Comparison of ENCODE assay signal across 8 cellular contexts in the genomic region with DNA sequence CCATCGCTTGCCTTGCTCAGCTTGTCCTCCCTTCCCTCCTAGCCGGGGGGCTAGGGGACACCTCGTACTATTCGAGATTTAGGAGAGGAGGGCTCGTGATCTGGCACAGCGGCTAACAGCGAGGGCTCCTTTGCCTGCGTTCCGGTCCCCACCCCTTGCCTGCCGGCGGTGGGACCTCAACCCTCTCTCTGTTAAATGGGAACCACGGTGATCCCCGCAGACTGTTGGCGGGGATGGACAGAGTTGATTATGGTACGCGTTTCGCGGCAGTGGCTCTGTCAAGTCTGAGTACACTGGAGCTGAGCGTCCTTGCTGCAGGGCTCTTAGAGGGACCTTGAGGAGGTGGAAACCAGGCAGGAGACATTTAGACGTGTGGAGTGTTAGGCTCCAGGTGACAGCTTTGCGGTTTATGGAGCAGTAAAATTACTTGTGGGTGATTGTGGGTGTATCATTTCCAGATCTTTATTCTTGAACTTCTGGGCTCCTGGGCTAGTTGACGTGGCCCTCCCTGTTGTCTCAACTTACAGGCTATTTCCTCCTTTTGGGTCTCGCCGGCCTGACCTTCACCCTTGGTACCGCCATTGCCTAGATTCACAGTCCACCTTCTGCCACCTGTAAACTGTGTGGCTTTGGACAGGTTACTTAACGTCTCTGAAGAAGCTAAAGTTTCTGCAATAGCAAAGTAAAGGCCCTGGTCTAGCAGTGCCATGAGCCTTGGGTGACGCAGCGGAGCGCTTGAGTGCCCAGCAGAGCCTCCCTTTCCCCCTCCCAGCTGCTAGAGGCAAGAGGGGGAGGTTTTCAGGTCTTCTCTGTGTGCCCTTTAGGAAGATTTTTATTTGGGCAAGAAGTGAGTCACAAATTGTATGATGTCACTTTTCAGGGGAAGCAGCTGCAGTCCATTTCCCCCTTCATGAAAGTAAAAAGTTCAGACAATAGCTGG. TPM values are rescaled to one million over a fixed set of nuclear protein-coding genes. Genes with fewer than 3 reads are reported as not detected.
DNase-seq lines count a peak whose midpoint lies in the region; ATAC-seq and TF ChIP-seq lines count a peak whose summit lies in the region.

No MANE protein-coding gene starts in this region.

- peak overlapping the region; percentile 91 for H3K14ac ChIP-seq in neuronal stem cell (ENCODE audit: low read length)

- TF ChIP-seq POLR2A in vagina (IDR thresholded peaks at IDR 0.05): peak in 1 of 2 donors; percentile 27

- DNase-seq in AG08395 (ENCODE audit: low spot score) (peak; percentile 46), foreskin melanocyte (peak; percentile 49), neuronal stem cell (ENCODE audit: low spot score) (no peak), vagina (ENCODE audit: extremely low spot score in 2 of 2) (no peak)
- DNase-seq in activated T-helper 9 cell treated with anti-CD3 and anti-CD28 coated beads, Interleukin-2, amount 50 U/mL, for 16 hours (ENCODE audit: low read depth): peak; percentile 11

- H2BK15ac ChIP-seq in neuronal stem cell (ENCODE audit: low read length): peak overlapping the region; percentile 83

- no peak overlapping the region for H4K8ac ChIP-seq in neuronal stem cell (ENCODE audit: low read depth, low read length)

- H3K9me3 ChIP-seq in OCI-LY1 (ENCODE audit: low read length) (peaks cover 8% of the 10 kb centered on the region; the same call in 1 of the 2 replicates), neuronal stem cell (replicated peaks in 1 of 2; ENCODE audit: control insufficient read depth in 2 of 2, insufficient read depth in 1 of 2, low read depth in 1 of 2, low read length in 2 of 2) (peaks cover 0 to 12% of the 10 kb centered on the region in 2 donors), vagina (no peaks in the 10 kb centered on the region)

- H2AFZ ChIP-seq in OCI-LY1 (ENCODE audit: low read length) (no peak overlapping the region), neuronal stem cell (ENCODE audit: low read length) (peak overlapping the region; percentile 99)

- no peaks in the 10 kb centered on the region for H4K20me1 ChIP-seq in OCI-LY1 (ENCODE audit: insufficient read depth, low read length)

- no CpG with 5 or more reads among the region's 29 CpGs for WGBS in neuronal stem cell (ENCODE audit: extremely low coverage in 2 of 2, insufficient read length in 2 of 2, insufficient replicate concordance in 1 of 2), 2 donors

- H3K4me3 ChIP-seq in OCI-LY1 (ENCODE audit: low read depth, low read length, poor library complexity, severe bottlenecking) (peak overlapping the region; percentile 93), neuronal stem cell (ENCODE audit: low read length in 2 of 2) (peak overlapping the region; percentile 67 to 97), vagina (peak overlapping the region; percentile 82)

- H3K79me2 ChIP-seq in OCI-LY1 (ENCODE audit: insufficient read depth, low read length): peaks cover 16% of the 10 kb centered on the region; the same call in 1 of the 2 replicates

- H3K4ac ChIP-seq in neuronal stem cell (ENCODE audit: low read length): peak overlapping the region; percentile 12

- H3K27ac ChIP-seq in OCI-LY1 (ENCODE audit: low read depth, low read length, poor library complexity, severe bottlenecking) (peak overlapping the region; percentile 62), neuronal stem cell (replicated peaks; ENCODE audit: low read length) (peak overlapping the region; percentile 59), vagina (peak overlapping the region; percentile 99)

- H3K4me1 ChIP-seq in OCI-LY1 (ENCODE audit: insufficient read depth, low read length, severe bottlenecking): peaks cover 21% of the 10 kb centered on the region
- peaks cover 5 to 8% of the 10 kb centered on the region in 2 donors for H3K4me1 ChIP-seq in neuronal stem cell (ENCODE audit: control insufficient read depth in 2 of 2, insufficient read depth in 1 of 2, low read depth in 1 of 2, low read length in 2 of 2)
- peaks cover 21% of the 10 kb centered on the region for H3K4me1 ChIP-seq in vagina

- H2AK5ac ChIP-seq in neuronal stem cell (ENCODE audit: low read depth, low read length): no peak overlapping the region

- H3F3A ChIP-seq in OCI-LY1 (ENCODE audit: insufficient read depth, low read length): no peaks in the 10 kb centered on the region

- peak overlapping the region; percentile 55 for H2BK120ac ChIP-seq in neuronal stem cell (ENCODE audit: low read depth, low read length)

- H3K23ac ChIP-seq in neuronal stem cell (ENCODE audit: low read depth, low read length, poor library complexity): peak overlapping the region; percentile 89

- H4K91ac ChIP-seq in neuronal stem cell (ENCODE audit: low read depth, low read length, poor library complexity): no peak overlapping the region

- H2BK12ac ChIP-seq in neuronal stem cell (ENCODE audit: low read length): no peak overlapping the region

- peak overlapping the region; percentile 98 for H3K18ac ChIP-seq in neuronal stem cell (ENCODE audit: low read length)

- H3K9ac ChIP-seq in OCI-LY1 (ENCODE audit: low read length): peak overlapping the region; percentile 90
- H3K9ac ChIP-seq in neuronal stem cell (ENCODE audit: low read depth, low read length, poor library complexity): peak overlapping the region; percentile 95

- H3K4me2 ChIP-seq in OCI-LY1 (ENCODE audit: low read length): peak overlapping the region; percentile 99
- H3K4me2 ChIP-seq in neuronal stem cell (ENCODE audit: insufficient read depth, low read length, poor library complexity, severe bottlenecking): peak overlapping the region; percentile 94

- peaks cover 4% of the 10 kb centered on the region for H3K79me1 ChIP-seq in neuronal stem cell (ENCODE audit: low read depth, low read length)

- TF ChIP-seq CTCF in OCI-LY1 (IDR thresholded peaks at IDR 0.05; ENCODE audit: low read length): no peak
- no peak for TF ChIP-seq CTCF in vagina (IDR thresholded peaks at IDR 0.05)

- peak overlapping the region; percentile 77 for H2BK5ac ChIP-seq in neuronal stem cell (ENCODE audit: low read length)

- intact Hi-C loops in vagina (cut with DNase I): no loop called here

- no peaks in the 10 kb centered on the region for H3K9me2 ChIP-seq in OCI-LY1 (ENCODE audit: low read depth, low read length)

- H3K27me3 ChIP-seq in OCI-LY1 (ENCODE audit: insufficient read depth, low read length): no peaks in the 10 kb centered on the region
- peaks cover 0 to 6% (median 0%) of the 10 kb centered on the region in 3 experiments for H3K27me3 ChIP-seq in neuronal stem cell (ENCODE audit: control insufficient read depth in 3 of 3, insufficient read depth in 3 of 3, low read depth in 1 of 3, low read length in 3 of 3)
- H3K27me3 ChIP-seq in vagina: no peaks in the 10 kb centered on the region

- ATAC-seq in GM18861 (IDR thresholded peaks at IDR 0.05; ENCODE audit: unreplicated experiment) (peak; percentile 21), HG03045 (IDR thresholded peaks at IDR 0.05; ENCODE audit: unreplicated experiment) (peak; percentile 16)

- H3K36me3 ChIP-seq in OCI-LY1 (ENCODE audit: insufficient read depth, low read length) (peaks cover 17% of the 10 kb centered on the region), neuronal stem cell (replicated peaks in 1 of 2; ENCODE audit: control insufficient read depth in 2 of 2, insufficient read depth in 2 of 2, low read length in 2 of 2) (peaks cover 0 to 2% of the 10 kb centered on the region in 2 donors), vagina (no peaks in the 10 kb centered on the region)

RNA-seq across cellular contexts. Expression of gene CASP7, which starts 0.7 kb away (rescaled TPM):
- 9.8 TPM for polyA plus RNA-seq in neuronal stem cell (2013, experiment 1 of 2)
- polyA plus RNA-seq in neuronal stem cell (2013, experiment 2 of 2): 10.4 TPM
- 13.8 TPM for total RNA-seq in vagina

RNA-seq across cellular contexts. Expression of gene NRAP, which starts 16.6 kb away (rescaled TPM):
- polyA plus RNA-seq in neuronal stem cell (2013, experiment 1 of 2): 0.01 TPM
- 0.01 TPM for polyA plus RNA-seq in neuronal stem cell (2013, experiment 2 of 2)
- total RNA-seq in vagina: not detected

Comparison
In these comparisons a context has a peak if more than half of its experiments do, and no peak if none do; other contexts are left out.
1. DNase-seq: peak in AG08395 (single experiment), activated T-helper 9 cell treated with anti-CD3 and anti-CD28 coated beads, Interleukin-2, amount 50 U/mL, for 16 hours (single experiment) and foreskin melanocyte (single experiment); none in neuronal stem cell (single experiment) and vagina (0 of 2).
2. Peak in every context shown above with its lines, with median percentiles within 50 percentile points of each other: H3K27ac ChIP-seq and H3K4me3 ChIP-seq.